1 cellular context compared by ENCODE assay signal in the genomic region with DNA sequence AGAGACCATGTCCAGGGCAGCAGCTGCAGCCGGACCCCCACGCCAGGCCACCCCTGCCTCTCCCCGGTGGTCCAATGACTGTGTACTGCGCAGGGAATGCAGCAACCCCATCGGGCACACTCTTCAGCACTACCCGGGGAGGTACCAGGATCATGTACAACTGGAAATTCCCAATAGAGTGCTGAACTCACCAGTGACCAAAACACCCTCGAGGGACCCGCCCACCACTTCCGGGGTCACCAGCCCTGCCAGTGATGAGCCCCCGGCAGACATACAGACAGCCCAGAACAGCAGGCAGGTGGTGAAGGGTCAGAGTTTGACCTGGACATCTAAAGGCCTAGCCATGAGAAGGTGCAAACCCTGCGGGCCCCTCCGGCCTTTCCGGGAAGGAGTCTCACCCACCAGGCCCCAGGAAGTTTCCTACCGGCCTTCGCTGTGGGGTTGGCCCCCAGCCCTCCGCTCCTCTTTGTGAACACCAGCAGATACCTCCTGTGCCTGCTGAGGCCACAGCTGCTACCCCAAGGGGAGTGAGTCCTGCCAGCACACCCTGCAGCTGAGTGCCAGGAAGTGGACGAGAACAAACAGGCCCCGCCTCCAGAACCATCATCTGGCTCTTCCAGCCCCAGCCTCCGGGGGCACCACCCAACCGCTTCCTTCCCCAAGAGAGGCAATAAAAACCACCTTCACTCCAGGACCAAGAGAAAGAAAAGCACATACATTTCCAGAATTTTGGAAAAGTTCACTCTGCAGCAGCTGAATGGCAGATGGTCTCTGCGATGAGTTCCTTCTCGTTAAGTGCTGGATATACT.
TF ChIP-seq lines count a peak whose summit lies in the region.

No MANE protein-coding gene starts in this region.

TF ChIP-seq in HEK293, 187 proteins besides CTCF, POLR2A, EP300 and RAD21 (continued from another document):
- TF ChIP-seq ELK4 (IDR thresholded peaks at IDR 0.05; ENCODE audit: borderline replicate concordance, low read depth, low read length) (no peak), ZNF416 (tag by site-specific recombination; IDR thresholded peaks at IDR 0.05) (no peak), ZNF677 (tag by site-specific recombination; IDR thresholded peaks at IDR 0.05) (no peak), ZNF37A (tag by site-specific recombination; IDR thresholded peaks at IDR 0.05) (no peak), ZNF626 (tag by site-specific recombination; IDR thresholded peaks at IDR 0.05) (no peak), ZFP69B (tag by site-specific recombination; IDR thresholded peaks at IDR 0.05) (no peak), ZBTB48 (tag by site-specific recombination; IDR thresholded peaks at IDR 0.05) (no peak), ZNF423 (tag by site-specific recombination; IDR thresholded peaks at IDR 0.05) (no peak), ZNF341 (tag by site-specific recombination; IDR thresholded peaks at IDR 0.05; ENCODE audit: low read depth) (peak; percentile 54), ZNF48 (tag by site-specific recombination; IDR thresholded peaks at IDR 0.05) (no peak), ZBTB7A (tag by site-specific recombination; IDR thresholded peaks at IDR 0.05; ENCODE audit: low read depth) (no peak), ZIC2 (tag by site-specific recombination; IDR thresholded peaks at IDR 0.05) (peak; percentile 71), ZNF561 (tag by site-specific recombination; IDR thresholded peaks at IDR 0.05; ENCODE audit: borderline replicate concordance) (no peak), ZNF302 (tag by site-specific recombination; IDR thresholded peaks at IDR 0.05; ENCODE audit: low read depth) (no peak), ZFP3 (tag by site-specific recombination; IDR thresholded peaks at IDR 0.05; ENCODE audit: low read depth) (no peak), ZNF521 (tag by site-specific recombination; IDR thresholded peaks at IDR 0.05) (no peak), ZNF354C (tag by site-specific recombination; IDR thresholded peaks at IDR 0.05; ENCODE audit: borderline replicate concordance, low read depth) (no peak), HOXD13 (CRISPR knock-in tag; IDR thresholded peaks at IDR 0.05; ENCODE audit: borderline replicate concordance) (no peak), ZNF560 (tag by site-specific recombination; IDR thresholded peaks at IDR 0.05; ENCODE audit: borderline replicate concordance) (no peak), ZNF148 (tag by site-specific recombination; IDR thresholded peaks at IDR 0.05; ENCODE audit: borderline replicate concordance) (no peak), ZBTB17 (tag by site-specific recombination; IDR thresholded peaks at IDR 0.05) (no peak), ZNF112 (tag by site-specific recombination; IDR thresholded peaks at IDR 0.05) (no peak), GLIS2 (tag by site-specific recombination; IDR thresholded peaks at IDR 0.05) (peak; percentile 39; the same call in 1 of the 2 replicates), ZNF621 (tag by site-specific recombination; IDR thresholded peaks at IDR 0.05) (no peak), ZNF223 (tag by site-specific recombination; IDR thresholded peaks at IDR 0.05) (no peak)
- TF ChIP-seq, protein P1, sequence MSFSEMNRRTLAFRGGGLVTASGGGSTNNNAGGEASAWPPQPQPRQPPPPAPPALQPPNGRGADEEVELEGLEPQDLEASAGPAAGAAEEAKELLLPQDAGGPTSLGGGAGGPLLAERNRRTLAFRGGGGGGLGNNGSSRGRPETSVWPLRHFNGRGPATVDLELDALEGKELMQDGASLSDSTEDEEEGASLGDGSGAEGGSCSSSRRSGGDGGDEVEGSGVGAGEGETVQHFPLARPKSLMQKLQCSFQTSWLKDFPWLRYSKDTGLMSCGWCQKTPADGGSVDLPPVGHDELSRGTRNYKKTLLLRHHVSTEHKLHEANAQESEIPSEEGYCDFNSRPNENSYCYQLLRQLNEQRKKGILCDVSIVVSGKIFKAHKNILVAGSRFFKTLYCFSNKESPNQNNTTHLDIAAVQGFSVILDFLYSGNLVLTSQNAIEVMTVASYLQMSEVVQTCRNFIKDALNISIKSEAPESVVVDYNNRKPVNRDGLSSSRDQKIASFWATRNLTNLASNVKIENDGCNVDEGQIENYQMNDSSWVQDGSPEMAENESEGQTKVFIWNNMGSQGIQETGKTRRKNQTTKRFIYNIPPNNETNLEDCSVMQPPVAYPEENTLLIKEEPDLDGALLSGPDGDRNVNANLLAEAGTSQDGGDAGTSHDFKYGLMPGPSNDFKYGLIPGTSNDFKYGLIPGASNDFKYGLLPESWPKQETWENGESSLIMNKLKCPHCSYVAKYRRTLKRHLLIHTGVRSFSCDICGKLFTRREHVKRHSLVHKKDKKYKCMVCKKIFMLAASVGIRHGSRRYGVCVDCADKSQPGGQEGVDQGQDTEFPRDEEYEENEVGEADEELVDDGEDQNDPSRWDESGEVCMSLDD (tag by site-specific recombination; IDR thresholded peaks at IDR 0.05): no peak
